In the genomic region with DNA sequence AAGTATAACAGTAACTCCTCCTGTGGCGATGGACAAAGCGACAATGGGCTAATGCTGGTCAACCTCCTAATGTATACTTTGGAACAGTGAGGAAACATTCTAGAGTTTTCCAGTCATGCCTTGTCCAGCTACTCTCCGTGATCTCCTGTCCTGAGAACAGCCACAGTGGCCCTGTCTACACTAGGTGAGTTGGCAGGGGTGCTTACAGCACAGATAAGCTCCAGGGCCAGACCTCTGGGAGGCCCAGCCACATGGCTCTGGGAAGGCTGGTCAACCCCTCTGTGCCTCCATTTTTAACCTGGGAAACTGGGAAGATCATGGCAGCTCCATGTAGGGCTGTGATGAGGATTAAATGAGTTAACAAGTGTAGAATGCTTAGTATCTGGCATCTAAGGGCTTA, we compare ENCODE assay signal across 22 cellular contexts. TPM values are rescaled to one million over a fixed set of nuclear protein-coding genes. Genes with fewer than 3 reads are reported as not detected.
"Had no signal": no experiment of that assay in that cellular context is flagged by ENCODE, and none has a peak within 500 bp of the region (broad histone marks: within the 10 kb centered on the region; RNA-seq: fewer than 3 reads in every experiment).

No MANE protein-coding gene starts in this region.

- H3K4me1 Mint-ChIP-seq: IgD-negative memory B cell had no signal

- H3K27me3 ChIP-seq: SJSA1 had no signal

- H3K9me3 Mint-ChIP-seq: IgD-negative memory B cell had no signal

- H3K27ac Mint-ChIP-seq: IgD-negative memory B cell had no signal

- H3K4me1 ChIP-seq: SJSA1 had no signal

- H3K9me3 ChIP-seq: SJSA1 had no signal

- H3K4me3 ChIP-seq: K562, SJSA1, SK-N-MC had no signal

- DNase-seq: Kasumi-1, MM.1S, NCI-H1092 treated with DMSO at 0.1 percent for 48 hours, NCI-H1436, NCI-H187, NCI-H2029, NCI-H2081 treated with DMSO at 0.1 percent for 48 hours, NCI-H2171, NCI-H226, NCI-H446, NCI-H510A, NCI-H524 treated with DMSO at 0.1 percent for 48 hours, NCI-H69, NCI-H774, SIG-M5 had no signal

- H3K27me3 Mint-ChIP-seq: IgD-negative memory B cell had no signal

- H3K9ac ChIP-seq: KMS-11 had no signal

- H3K27ac ChIP-seq: KMS-11, RWPE1, SJSA1, SK-N-MC had no signal

RNA-seq across cellular contexts. Expression of a gene that starts 57.0 kb away (rescaled TPM):
- total RNA-seq: M059J, SJSA1 had no signal
